Comparison of ENCODE assay signal across 1 cellular context in genomic region chr3:129697229-129697970, GRCh38.
TF ChIP-seq lines count a peak whose summit lies in the region.

No MANE protein-coding gene starts in this region.

TF ChIP-seq in K562, 482 proteins besides CTCF, POLR2A, EP300 and RAD21:
- TF ChIP-seq PRDM10 (IDR thresholded peaks at IDR 0.05; ENCODE audit: partially characterized antibody) (no peak), ZFP36 (IDR thresholded peaks at IDR 0.05; ENCODE audit: low read depth, low read length, partially characterized antibody) (peak; percentile 45), ETS2 (tag; IDR thresholded peaks at IDR 0.05; ENCODE audit: borderline replicate concordance, poor library complexity, severe bottlenecking) (no peak), MLLT1 (IDR thresholded peaks at IDR 0.05) (no peak), TRIM28 (IDR thresholded peaks at IDR 0.05) (0 out of 2 replicates have a peak, but pooled peaks have one; percentile 26)
